ENCODE assay signal across 13 cellular contexts in genomic region chr4:38315296-38315695, GRCh38.
"Had no signal": no experiment of that assay in that cellular context is flagged by ENCODE, and none has a peak within 500 bp of the region (broad histone marks: within the 10 kb centered on the region; RNA-seq: fewer than 3 reads in every experiment).

No MANE protein-coding gene starts in this region.

- H3K27ac ChIP-seq: neural progenitor cell, pancreas, SK-N-MC, stomach, VCaP had no signal

- H3K9me3 Mint-ChIP-seq: central memory CD8-positive, alpha-beta T cell; immature natural killer cell; T-cell had no signal

- H3K27me3 Mint-ChIP-seq: central memory CD8-positive, alpha-beta T cell; T-cell had no signal

- H3K27ac Mint-ChIP-seq: activated CD4-positive, alpha-beta memory T cell treated with anti-CD3 and anti-CD28 coated beads, Interleukin-2, amount 10 ng/mL, durations not matched to agents 7 days and 5 days; activated T-helper 1 cell treated with anti-CD3 and anti-CD28 coated beads, Interleukin-12 subunit alpha, Interleukin-12 subunit beta, Interleukin-2, Interleukin-4 antibody, amounts not matched to agents 30 ng/mL and 10 ng/mL and 1 ng/mL, durations not matched to agents 14 hours and 24 hours and 36 hours; immature natural killer cell; neural progenitor cell; T-cell had no signal

- H3K4me3 Mint-ChIP-seq: activated CD4-positive, alpha-beta memory T cell treated with anti-CD3 and anti-CD28 coated beads, Interleukin-2, amount 10 ng/mL, durations not matched to agents 7 days and 5 days; activated T-helper 1 cell treated with anti-CD3 and anti-CD28 coated beads, Interleukin-12 subunit alpha, Interleukin-12 subunit beta, Interleukin-2, Interleukin-4 antibody, amounts not matched to agents 30 ng/mL and 10 ng/mL and 1 ng/mL, durations not matched to agents 14 hours and 24 hours and 36 hours; central memory CD8-positive, alpha-beta T cell; immature natural killer cell; neural progenitor cell; T-cell had no signal

- DNase-seq: activated CD4-positive, alpha-beta memory T cell treated with anti-CD3 and anti-CD28 coated beads, Interleukin-2, amount 10 ng/mL, durations not matched to agents 7 days and 5 days; activated naive CD4-positive, alpha-beta T cell; foreskin fibroblast; immature natural killer cell; T-cell; trophoblast cell had no signal

- ATAC-seq: T-cell had no signal

- H3K36me3 Mint-ChIP-seq: immature natural killer cell, neural progenitor cell, T-cell had no signal
